Comparison of ENCODE assay signal across 8 cellular contexts in the genomic region with DNA sequence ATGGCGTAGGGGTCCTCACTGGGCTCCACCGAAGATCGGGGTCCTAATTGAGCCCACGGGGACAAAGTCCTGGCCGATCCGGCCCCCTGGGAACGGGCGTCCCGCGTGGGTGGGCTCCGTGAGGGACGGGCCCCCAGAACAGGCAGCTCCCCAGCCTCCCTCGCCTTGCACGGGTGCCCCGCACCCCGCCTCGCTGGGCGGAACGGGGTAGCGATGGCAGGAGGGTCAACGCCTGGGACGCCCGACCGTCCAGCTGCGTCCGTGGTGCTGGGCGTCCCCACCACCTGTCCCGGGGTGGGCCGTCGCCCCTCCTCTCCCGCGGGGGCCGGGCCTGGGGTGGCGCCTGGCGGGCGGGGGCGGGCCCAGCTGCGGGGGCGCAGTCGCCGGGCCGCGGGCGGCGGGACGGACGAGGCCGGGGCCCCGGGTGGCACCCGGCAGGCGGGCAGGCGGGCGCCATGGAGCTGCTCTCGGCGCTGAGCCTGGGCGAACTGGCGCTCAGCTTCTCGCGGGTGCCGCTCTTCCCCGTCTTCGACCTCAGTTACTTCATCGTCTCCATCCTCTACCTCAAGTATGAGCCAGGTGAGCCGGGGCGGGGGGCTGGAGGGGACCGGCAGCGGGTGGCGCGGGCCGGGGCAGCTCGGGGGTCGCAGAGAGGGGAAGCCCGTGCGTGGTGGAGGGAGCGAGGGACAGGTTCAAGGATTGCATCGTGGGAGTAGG. TPM values are rescaled to one million over a fixed set of nuclear protein-coding genes. Genes with fewer than 3 reads are reported as not detected.
A peak's percentile ranks its signal among the peaks of the same experiment; 100 is the strongest.
DNase-seq lines count a peak whose midpoint lies in the region; ATAC-seq and TF ChIP-seq lines count a peak whose summit lies in the region.

A gene with protein sequence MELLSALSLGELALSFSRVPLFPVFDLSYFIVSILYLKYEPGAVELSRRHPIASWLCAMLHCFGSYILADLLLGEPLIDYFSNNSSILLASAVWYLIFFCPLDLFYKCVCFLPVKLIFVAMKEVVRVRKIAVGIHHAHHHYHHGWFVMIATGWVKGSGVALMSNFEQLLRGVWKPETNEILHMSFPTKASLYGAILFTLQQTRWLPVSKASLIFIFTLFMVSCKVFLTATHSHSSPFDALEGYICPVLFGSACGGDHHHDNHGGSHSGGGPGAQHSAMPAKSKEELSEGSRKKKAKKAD (plus strand): TSS at position 377 of the 717 bp plus-strand sequence. CDS start 79 bp downstream, at position 456.

- peaks cover 18 to 24% of the 10 kb centered on the region in 2 donors for H3K36me3 ChIP-seq in muscle layer of duodenum (ENCODE audit: control insufficient read depth in 1 of 2, insufficient read depth in 2 of 2, low read length in 2 of 2)

- H3K27ac ChIP-seq in muscle layer of duodenum (ENCODE audit: low read length) (peak within 1 kb of the TSS; percentile 85), temporal lobe (ENCODE audit: low read depth, low read length) (peak within 1 kb of the TSS; percentile 89)

- peak in 2 of 3 experiments; percentile 10 to 20 for DNase-seq in activated CD8-positive, alpha-beta memory T cell treated with anti-CD3 and anti-CD28 coated beads for 48 hours (ENCODE audit: low read depth in 2 of 3, low spot score in 2 of 3)
- no peak for DNase-seq in activated CD8-positive, alpha-beta memory T cell treated with anti-CD3 and anti-CD28 coated beads for 24 hours
- no peak for DNase-seq in LNCaP clone FGC (ENCODE audit: low read depth)
- DNase-seq in activated CD8-positive, alpha-beta memory T cell treated with anti-CD3 and anti-CD28 coated beads, Interleukin-2, amount 10 ng/mL, durations not matched to agents 7 days and 5 days, result peak; percentile 53
- DNase-seq in epithelial cell of esophagus (ENCODE audit: low read depth), result peak; percentile 30

- H3K4me1 ChIP-seq in muscle layer of duodenum (ENCODE audit: control insufficient read depth in 1 of 2, insufficient read depth in 2 of 2, low read length in 2 of 2), result peaks cover 4 to 31% of the 10 kb centered on the region in 2 donors

- H3K4me1 Mint-ChIP-seq in activated CD8-positive, alpha-beta memory T cell treated with anti-CD3 and anti-CD28 coated beads, Interleukin-2, amount 10 ng/mL, durations not matched to agents 7 days and 5 days, result peaks cover 36% of the 10 kb centered on the region

- H3K9me3 ChIP-seq in muscle layer of duodenum (ENCODE audit: control insufficient read depth in 1 of 2, low read length in 2 of 2), result no peaks in the 10 kb centered on the region

- no peaks in the 10 kb centered on the region for H3K27me3 ChIP-seq in muscle layer of duodenum (ENCODE audit: low read depth, low read length)

- no peaks in the 10 kb centered on the region for H3K9me3 Mint-ChIP-seq in activated CD8-positive, alpha-beta memory T cell treated with anti-CD3 and anti-CD28 coated beads, Interleukin-2, amount 10 ng/mL, durations not matched to agents 7 days and 5 days (ENCODE audit: low read depth)

- H3K27ac Mint-ChIP-seq in activated CD8-positive, alpha-beta memory T cell treated with anti-CD3 and anti-CD28 coated beads, Interleukin-2, amount 10 ng/mL, durations not matched to agents 7 days and 5 days, result peak within 1 kb of the TSS; percentile 98

- H3K36me3 Mint-ChIP-seq in activated CD8-positive, alpha-beta memory T cell treated with anti-CD3 and anti-CD28 coated beads, Interleukin-2, amount 10 ng/mL, durations not matched to agents 7 days and 5 days, result peaks cover 20% of the 10 kb centered on the region

- TF ChIP-seq CTCF in LNCaP clone FGC (IDR thresholded peaks at IDR 0.05; ENCODE audit: control insufficient read depth, extremely low read depth, insufficient read depth) (no peak), epithelial cell of esophagus (IDR thresholded peaks at IDR 0.05; ENCODE audit: insufficient read depth, low read depth, low read length, missing control alignments) (no peak)

- H3K4me3 ChIP-seq in LNCaP clone FGC (ENCODE audit: low read depth, low read length), result peak within 1 kb of the TSS; percentile 80
- H3K4me3 ChIP-seq in epithelial cell of esophagus (ENCODE audit: low read length), result peak within 1 kb of the TSS; percentile 77
- peak within 1 kb of the TSS; percentile 89 to 98 for H3K4me3 ChIP-seq in muscle layer of duodenum (ENCODE audit: low read depth in 1 of 2, low read length in 2 of 2)

- peak; percentile 16 for ATAC-seq in activated CD8-positive, alpha-beta memory T cell treated with anti-CD3 and anti-CD28 coated beads, Interleukin-2, amount 10 ng/mL, durations not matched to agents 7 days and 5 days
- ATAC-seq in HG03520 (IDR thresholded peaks at IDR 0.05; ENCODE audit: unreplicated experiment), result no peak

- CTCF ChIA-PET in activated CD8-positive, alpha-beta memory T cell treated with anti-CD3 and anti-CD28 coated beads, Interleukin-2, amount 10 ng/mL, durations not matched to agents 7 days and 5 days (lab: Charles Lee), result interaction anchor here (0.5 to 1.9 kb wide), 6 partner anchors 12 to 727 kb away, joined by 3 to 6 read pairs (median 4); a partner anchor contains a TSS

- H3K27me3 Mint-ChIP-seq in activated CD8-positive, alpha-beta memory T cell treated with anti-CD3 and anti-CD28 coated beads, Interleukin-2, amount 10 ng/mL, durations not matched to agents 7 days and 5 days, result peaks cover 14% of the 10 kb centered on the region

- H3K4me3 Mint-ChIP-seq in activated CD8-positive, alpha-beta memory T cell treated with anti-CD3 and anti-CD28 coated beads, Interleukin-2, amount 10 ng/mL, durations not matched to agents 7 days and 5 days, result peak within 1 kb of the TSS; percentile 98

RNA-seq across cellular contexts. Expression of the gene that starts here (rescaled TPM):
- total RNA-seq in activated CD8-positive, alpha-beta memory T cell treated with anti-CD3 and anti-CD28 coated beads, Interleukin-2, amount 10 ng/mL, durations not matched to agents 7 days and 5 days, result under 1 TPM; 0.87 to 0.88 TPM
- 4.7 TPM for total RNA-seq in temporal lobe

Comparison
In these comparisons a context has a peak if more than half of its experiments do, and no peak if none do; other contexts are left out.
1. DNase-seq: peak in activated CD8-positive, alpha-beta memory T cell treated with anti-CD3 and anti-CD28 coated beads for 48 hours (2 of 3) and epithelial cell of esophagus (single experiment); none in activated CD8-positive, alpha-beta memory T cell treated with anti-CD3 and anti-CD28 coated beads for 24 hours (single experiment) and LNCaP clone FGC (single experiment).
2. Peak in DNase-seq and ATAC-seq in activated CD8-positive, alpha-beta memory T cell treated with anti-CD3 and anti-CD28 coated beads, Interleukin-2, amount 10 ng/mL, durations not matched to agents 7 days and 5 days; RNA of the gene not detected or under 1 TPM.
3. Peak in every context shown above with its lines, with median percentiles within 50 percentile points of each other: H3K4me3 ChIP-seq.